9 cellular contexts compared by ENCODE assay signal in genomic region chr6:142088858-142089216, GRCh38. TPM values are rescaled to one million over a fixed set of nuclear protein-coding genes. Genes with fewer than 3 reads are reported as not detected.
DNase-seq lines count a peak whose midpoint lies in the region; ATAC-seq and TF ChIP-seq lines count a peak whose summit lies in the region.
"Had no signal": no experiment of that assay in that cellular context is flagged by ENCODE, and none has a peak within 500 bp of the region (broad histone marks: within the 10 kb centered on the region; RNA-seq: fewer than 3 reads in every experiment).

No MANE protein-coding gene starts in this region.

- DNase-seq in NCI-H748 (lab: John Stamatoyannopoulos, UW; ENCODE audit: unreplicated experiment), result peak; percentile 9
- no peak for DNase-seq in NCI-H748 treated with DMSO at 0.1 percent for 48 hours (lab: John Stamatoyannopoulos, UW)
- DNase-seq in RPMI7951 (ENCODE audit: low read depth), result peak; percentile 46
- DNase-seq in foreskin fibroblast, result peak; percentile 21 to 64
- DNase-seq in renal cortical epithelial cell (ENCODE audit: low read depth), result peak; percentile 70
- DNase-seq in activated effector memory CD4-positive, alpha-beta T cell treated with Interleukin-2 at 50 U/mL for 16 hours, result no peak
- no peak for DNase-seq in anterior cingulate cortex (lab: John Stamatoyannopoulos, UW)
- DNase-seq: AML-193 had no signal

- ATAC-seq in HG03159 (IDR thresholded peaks at IDR 0.05; ENCODE audit: unreplicated experiment), result no peak

- no peak for TF ChIP-seq CTCF in foreskin fibroblast (IDR thresholded peaks at IDR 0.05; ENCODE audit: low read depth, low read length)

- H3K4me3 ChIP-seq in foreskin fibroblast (ENCODE audit: low read depth in 1 of 2, low read length in 2 of 2), result no peak overlapping the region

RNA-seq across cellular contexts. Expression of gene GJE1, which starts 43.9 kb away (rescaled TPM):
- not detected in 2 replicates for total RNA-seq in RPMI7951 (2014; rRNA removed; shearing (Covaris generic))
- total RNA-seq in renal cortical epithelial cell, result not detected in 2 replicates

RNA-seq across cellular contexts. Expression of gene NMBR, which starts 58.1 kb away (rescaled TPM):
- total RNA-seq in RPMI7951 (2014; rRNA removed; shearing (Covaris generic)), result not detected in 2 replicates
- total RNA-seq in renal cortical epithelial cell, result 0.10 TPM in 1 of 2 replicates, not detected in the other

RNA-seq across cellular contexts. Expression of gene VTA1, which starts 58.2 kb away (rescaled TPM):
- 108 and 128 TPM in 2 replicates for total RNA-seq in RPMI7951 (2014; rRNA removed; shearing (Covaris generic))
- total RNA-seq in renal cortical epithelial cell, result 75.7 and 81.4 TPM in 2 replicates

Comparison
In these comparisons a context has a peak if more than half of its experiments do, and no peak if none do; other contexts are left out.
1. DNase-seq: peak in NCI-H748 (single experiment), RPMI7951 (single experiment), foreskin fibroblast (2 of 2) and renal cortical epithelial cell (single experiment); none in NCI-H748 treated with DMSO at 0.1 percent for 48 hours (single experiment), activated effector memory CD4-positive, alpha-beta T cell treated with Interleukin-2 at 50 U/mL for 16 hours (single experiment) and anterior cingulate cortex (0 of 58).